ENCODE assay signal across 20 cellular contexts in genomic region chr22:23516304-23516703, GRCh38.
"Had no signal": no experiment of that assay in that cellular context is flagged by ENCODE, and none has a peak within 500 bp of the region (broad histone marks: within the 10 kb centered on the region; RNA-seq: fewer than 3 reads in every experiment).

No MANE protein-coding gene starts in this region.

- DNase-seq: effector memory CD4-positive, alpha-beta T cell; gastrocnemius medialis; glutamatergic neuron; islet precursor cell; left cardiac atrium; mucosa of descending colon; naive thymus-derived CD8-positive, alpha-beta T cell; retina; sigmoid colon; small intestine; stimulated activated CD4-positive, alpha-beta T cell treated with anti-CD3 and anti-CD28 coated beads, Interleukin-12 subunit alpha, Interleukin-12 subunit beta, amount 100 ng/mL, for 4 hours; stimulated activated CD4-positive, alpha-beta T cell treated with anti-CD3 and anti-CD28 coated beads, Interleukin-4, amount 100 ng/mL, for 1 hour; stimulated activated CD8-positive, alpha-beta memory T cell treated with anti-CD3 and anti-CD28 coated beads, Interleukin-4, amount 100 ng/mL, for 48 hours; stimulated activated naive CD8-positive, alpha-beta T cell treated with anti-CD3 and anti-CD28 coated beads, Interleukin-15, Interleukin-2, amounts not matched to agents 100 U/mL and 50 U/mL, for 24 hours; transverse colon had no signal

- H3K9me3 Mint-ChIP-seq: naive thymus-derived CD8-positive, alpha-beta T cell; stimulated activated effector memory CD8-positive, alpha-beta T cell treated with anti-CD3 and anti-CD28 coated beads, Interleukin-12 subunit alpha, Interleukin-12 subunit beta, amount 100 ng/mL, for 72 hours had no signal

- H3K27ac Mint-ChIP-seq: naive thymus-derived CD8-positive, alpha-beta T cell; stimulated activated effector memory CD8-positive, alpha-beta T cell treated with anti-CD3 and anti-CD28 coated beads, Interleukin-12 subunit alpha, Interleukin-12 subunit beta, amount 100 ng/mL, for 72 hours had no signal

- H3K27ac ChIP-seq: cardiac muscle cell, gastrocnemius medialis, parathyroid adenoma, prostate gland had no signal

- ATAC-seq: esophagus mucosa; gastrocnemius medialis; left cardiac atrium; mucosa of descending colon; naive thymus-derived CD8-positive, alpha-beta T cell; stimulated activated effector memory CD8-positive, alpha-beta T cell treated with anti-CD3 and anti-CD28 coated beads, Interleukin-12 subunit alpha, Interleukin-12 subunit beta, amount 100 ng/mL, for 72 hours; stimulated activated naive CD8-positive, alpha-beta T cell treated with anti-CD3 and anti-CD28 coated beads, Interleukin-15, Interleukin-2, amounts not matched to agents 100 U/mL and 50 U/mL, for 24 hours had no signal

- H3K36me3 Mint-ChIP-seq: naive thymus-derived CD8-positive, alpha-beta T cell; stimulated activated effector memory CD8-positive, alpha-beta T cell treated with anti-CD3 and anti-CD28 coated beads, Interleukin-12 subunit alpha, Interleukin-12 subunit beta, amount 100 ng/mL, for 72 hours had no signal

- H3K4me3 Mint-ChIP-seq: naive thymus-derived CD8-positive, alpha-beta T cell; stimulated activated effector memory CD8-positive, alpha-beta T cell treated with anti-CD3 and anti-CD28 coated beads, Interleukin-12 subunit alpha, Interleukin-12 subunit beta, amount 100 ng/mL, for 72 hours had no signal

- H3K4me1 Mint-ChIP-seq: stimulated activated effector memory CD8-positive, alpha-beta T cell treated with anti-CD3 and anti-CD28 coated beads, Interleukin-12 subunit alpha, Interleukin-12 subunit beta, amount 100 ng/mL, for 72 hours had no signal
